ENCODE assay signal across 18 cellular contexts in the genomic region with DNA sequence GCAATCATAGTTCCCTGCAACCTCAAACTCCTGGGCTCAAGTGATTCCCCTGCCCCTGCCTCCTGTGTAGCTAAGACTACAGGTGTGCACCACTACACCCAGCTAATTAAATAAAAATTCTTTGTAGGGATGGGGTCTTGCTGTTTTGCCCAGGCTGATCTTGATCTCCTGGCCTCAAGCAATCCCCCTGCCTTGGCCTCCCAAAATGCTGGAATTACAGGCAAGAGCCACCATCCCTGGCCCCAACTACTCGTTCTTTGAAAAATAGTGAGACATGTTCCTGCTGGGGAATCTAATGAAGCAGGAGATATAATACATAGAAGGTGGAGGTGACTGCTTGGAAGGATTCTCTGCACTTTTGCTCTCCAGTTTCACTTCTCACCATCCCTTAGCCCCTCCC. TPM values are rescaled to one million over a fixed set of nuclear protein-coding genes. Genes with fewer than 3 reads are reported as not detected.
DNase-seq lines count a peak whose midpoint lies in the region; ATAC-seq and TF ChIP-seq lines count a peak whose summit lies in the region.
"Had no signal": no experiment of that assay in that cellular context is flagged by ENCODE, and none has a peak within 500 bp of the region (broad histone marks: within the 10 kb centered on the region; RNA-seq: fewer than 3 reads in every experiment).

No MANE protein-coding gene starts in this region.

- H3K9ac ChIP-seq in colonic mucosa (ENCODE audit: low read depth in 2 of 2, low read length in 2 of 2): no peak overlapping the region
- H3K9ac ChIP-seq: BLaER1 treated with 17β-estradiol and CSF1 and Interleukin-3, amounts not matched to agents 10 nM and 100 nM; GM23248 had no signal

- no peak for ATAC-seq in activated CD8-positive, alpha-beta memory T cell treated with anti-CD3 and anti-CD28 coated beads, Interleukin-2, amount 10 ng/mL, durations not matched to agents 7 days and 5 days

- H3K27me3 Mint-ChIP-seq in activated CD8-positive, alpha-beta memory T cell treated with anti-CD3 and anti-CD28 coated beads, Interleukin-2, amount 10 ng/mL, durations not matched to agents 7 days and 5 days: peaks cover 32% of the 10 kb centered on the region
- no peaks in the 10 kb centered on the region for H3K27me3 Mint-ChIP-seq in osteocyte (ENCODE audit: unreplicated experiment)
- H3K27me3 Mint-ChIP-seq in activated CD4-positive, alpha-beta memory T cell treated with anti-CD3 and anti-CD28 coated beads for 36 hours: peaks cover 8% of the 10 kb centered on the region

- DNase-seq in activated CD8-positive, alpha-beta memory T cell treated with anti-CD3 and anti-CD28 coated beads for 24 hours: peak; percentile 3
- DNase-seq in activated CD8-positive, alpha-beta memory T cell treated with anti-CD3 and anti-CD28 coated beads, Interleukin-2, amount 10 ng/mL, durations not matched to agents 7 days and 5 days: no peak
- DNase-seq in colonic mucosa (peak; percentile 4), osteocyte (ENCODE audit: extremely low spot score, unreplicated experiment) (peak; percentile 60), ureter (ENCODE audit: low spot score) (peak; percentile 17), dorsolateral prefrontal cortex (no peak), NCI-H1694 (lab: John Stamatoyannopoulos, UW) (no peak)
- no peak for DNase-seq in activated CD4-positive, alpha-beta memory T cell treated with anti-CD3 and anti-CD28 coated beads for 36 hours
- DNase-seq: 8988T; Caco-2; CD4-positive, CD25-positive, alpha-beta regulatory T cell; GM23248 had no signal

- H3K27ac ChIP-seq in colonic mucosa: no peak overlapping the region
- H3K27ac ChIP-seq in dorsolateral prefrontal cortex: no peak overlapping the region
- H3K27ac ChIP-seq: BLaER1 treated with 17β-estradiol and CSF1 and Interleukin-3, amounts not matched to agents 10 nM and 100 nM; GM23248 had no signal

- no peaks in the 10 kb centered on the region for H3K4me1 ChIP-seq in colonic mucosa
- H3K4me1 ChIP-seq: Caco-2, HAP-1 had no signal

- no peaks in the 10 kb centered on the region for H3K36me3 ChIP-seq in colonic mucosa
- H3K36me3 ChIP-seq: BLaER1 treated with 17β-estradiol and CSF1 and Interleukin-3, amounts not matched to agents 10 nM and 100 nM; HAP-1 had no signal

- H3K9me3 Mint-ChIP-seq in activated CD8-positive, alpha-beta memory T cell treated with anti-CD3 and anti-CD28 coated beads, Interleukin-2, amount 10 ng/mL, durations not matched to agents 7 days and 5 days (ENCODE audit: low read depth): no peaks in the 10 kb centered on the region
- H3K9me3 Mint-ChIP-seq in osteocyte (ENCODE audit: unreplicated experiment): no peaks in the 10 kb centered on the region
- peaks cover 4% of the 10 kb centered on the region for H3K9me3 Mint-ChIP-seq in activated CD4-positive, alpha-beta memory T cell treated with anti-CD3 and anti-CD28 coated beads for 36 hours

- no peaks in the 10 kb centered on the region for H3K9me3 ChIP-seq in colonic mucosa
- H3K9me3 ChIP-seq: BLaER1 treated with 17β-estradiol and CSF1 and Interleukin-3, amounts not matched to agents 10 nM and 100 nM; Caco-2; HAP-1 had no signal

- no peak overlapping the region for H3K4me3 ChIP-seq in colonic mucosa
- H3K4me3 ChIP-seq in dorsolateral prefrontal cortex: no peak overlapping the region
- H3K4me3 ChIP-seq: BLaER1 treated with 17β-estradiol and CSF1 and Interleukin-3, amounts not matched to agents 10 nM and 100 nM; GM23248; HAP-1 had no signal

- POLR2A ChIA-PET in activated CD4-positive, alpha-beta memory T cell treated with anti-CD3 and anti-CD28 coated beads for 36 hours (lab: Charles Lee): no interaction called here

- no peak overlapping the region for H3K4me3 Mint-ChIP-seq in activated CD8-positive, alpha-beta memory T cell treated with anti-CD3 and anti-CD28 coated beads, Interleukin-2, amount 10 ng/mL, durations not matched to agents 7 days and 5 days
- no peak overlapping the region for H3K4me3 Mint-ChIP-seq in osteocyte (ENCODE audit: unreplicated experiment)
- no peak overlapping the region for H3K4me3 Mint-ChIP-seq in activated CD4-positive, alpha-beta memory T cell treated with anti-CD3 and anti-CD28 coated beads for 36 hours
- H3K4me3 Mint-ChIP-seq: B cell had no signal

- H3K4me1 Mint-ChIP-seq in activated CD8-positive, alpha-beta memory T cell treated with anti-CD3 and anti-CD28 coated beads, Interleukin-2, amount 10 ng/mL, durations not matched to agents 7 days and 5 days: no peaks in the 10 kb centered on the region
- no peaks in the 10 kb centered on the region for H3K4me1 Mint-ChIP-seq in osteocyte (ENCODE audit: unreplicated experiment)
- no peaks in the 10 kb centered on the region for H3K4me1 Mint-ChIP-seq in activated CD4-positive, alpha-beta memory T cell treated with anti-CD3 and anti-CD28 coated beads for 36 hours (ENCODE audit: low read depth)
- H3K4me1 Mint-ChIP-seq: B cell; CD4-positive, CD25-positive, alpha-beta regulatory T cell had no signal

- intact Hi-C loops in colonic mucosa (cut with DNase I): no loop called here
- intact Hi-C loops in dorsolateral prefrontal cortex (cut with DNase I): no loop called here
- intact Hi-C loops in activated CD4-positive, alpha-beta memory T cell treated with anti-CD3 and anti-CD28 coated beads for 36 hours (cut with micrococcal nuclease): no loop called here

- CTCF ChIA-PET in activated CD8-positive, alpha-beta memory T cell treated with anti-CD3 and anti-CD28 coated beads, Interleukin-2, amount 10 ng/mL, durations not matched to agents 7 days and 5 days (lab: Charles Lee): no interaction called here
- CTCF ChIA-PET in activated CD4-positive, alpha-beta memory T cell treated with anti-CD3 and anti-CD28 coated beads for 36 hours (lab: Charles Lee): no interaction called here

- no peaks in the 10 kb centered on the region for H3K27me3 ChIP-seq in colonic mucosa
- no peaks in the 10 kb centered on the region for H3K27me3 ChIP-seq in dorsolateral prefrontal cortex
- H3K27me3 ChIP-seq: BLaER1 treated with 17β-estradiol and CSF1 and Interleukin-3, amounts not matched to agents 10 nM and 100 nM had no signal

- TF ChIP-seq CTCF in colonic mucosa (IDR thresholded peaks at IDR 0.05): no peak
- no peak for TF ChIP-seq CTCF in osteocyte (IDR thresholded peaks at IDR 0.05)
- TF ChIP-seq CTCF in dorsolateral prefrontal cortex (IDR thresholded peaks at IDR 0.05 in 54 of 56, conservative IDR thresholded peaks at IDR 0.05 in 2 of 56; ENCODE audit: low read depth in 1 of 56, partially characterized antibody in 56 of 56): no peak

- H3K27ac Mint-ChIP-seq in activated CD8-positive, alpha-beta memory T cell treated with anti-CD3 and anti-CD28 coated beads, Interleukin-2, amount 10 ng/mL, durations not matched to agents 7 days and 5 days: no peak overlapping the region
- no peak overlapping the region for H3K27ac Mint-ChIP-seq in osteocyte (ENCODE audit: unreplicated experiment)
- H3K27ac Mint-ChIP-seq in activated CD4-positive, alpha-beta memory T cell treated with anti-CD3 and anti-CD28 coated beads for 36 hours: no peak overlapping the region
- H3K27ac Mint-ChIP-seq: B cell; CD4-positive, CD25-positive, alpha-beta regulatory T cell had no signal

- no peaks in the 10 kb centered on the region for H3K36me3 Mint-ChIP-seq in activated CD8-positive, alpha-beta memory T cell treated with anti-CD3 and anti-CD28 coated beads, Interleukin-2, amount 10 ng/mL, durations not matched to agents 7 days and 5 days
- H3K36me3 Mint-ChIP-seq in osteocyte (ENCODE audit: unreplicated experiment): no peaks in the 10 kb centered on the region
- H3K36me3 Mint-ChIP-seq in activated CD4-positive, alpha-beta memory T cell treated with anti-CD3 and anti-CD28 coated beads for 36 hours: no peaks in the 10 kb centered on the region
- H3K36me3 Mint-ChIP-seq: CD4-positive, CD25-positive, alpha-beta regulatory T cell had no signal

RNA-seq across cellular contexts. Expression of a gene that starts 40.1 kb away (rescaled TPM):
- not detected for total RNA-seq in activated CD8-positive, alpha-beta memory T cell treated with anti-CD3 and anti-CD28 coated beads, Interleukin-2, amount 10 ng/mL, durations not matched to agents 7 days and 5 days
- not detected for total RNA-seq in colonic mucosa
- not detected in 2 replicates for total RNA-seq in osteocyte
- total RNA-seq in ureter: not detected
- 1 to 10 TPM in 29 of 120 experiments, under 1 TPM in 41, not detected in 50; 0.32 to 3.5 (median 0.94) TPM for total RNA-seq in dorsolateral prefrontal cortex
- not detected for total RNA-seq in activated CD4-positive, alpha-beta memory T cell treated with anti-CD3 and anti-CD28 coated beads for 36 hours
- total RNA-seq: A673; B cell; Caco-2; CD4-positive, CD25-positive, alpha-beta regulatory T cell; GM23248; H4; HT-29 had no signal

Comparison
In these comparisons a context has a peak if more than half of its experiments do, and no peak if none do; other contexts are left out.
1. DNase-seq: peak in activated CD8-positive, alpha-beta memory T cell treated with anti-CD3 and anti-CD28 coated beads for 24 hours (single experiment), colonic mucosa (single experiment), osteocyte (single experiment) and ureter (single experiment); none in activated CD8-positive, alpha-beta memory T cell treated with anti-CD3 and anti-CD28 coated beads, Interleukin-2, amount 10 ng/mL, durations not matched to agents 7 days and 5 days (single experiment), dorsolateral prefrontal cortex (0 of 10), NCI-H1694 (single experiment) and activated CD4-positive, alpha-beta memory T cell treated with anti-CD3 and anti-CD28 coated beads for 36 hours (single experiment).